Comparison of ENCODE assay signal across 3 cellular contexts in genomic region chr16:11626657-11627291, GRCh38.
TF ChIP-seq lines count a peak whose summit lies in the region.

No MANE protein-coding gene starts in this region.

TF ChIP-seq in HCT116, 20 proteins besides CTCF, POLR2A, EP300 and RAD21 (continues in another document):
- TF ChIP-seq CBX3 (IDR thresholded peaks at IDR 0.05; ENCODE audit: low read depth): no peak
- no peak for TF ChIP-seq EZH2phosphoT487 (IDR thresholded peaks at IDR 0.05; ENCODE audit: borderline replicate concordance)
- no peak for TF ChIP-seq TCF7L2 (IDR thresholded peaks at IDR 0.05; ENCODE audit: borderline replicate concordance, extremely low read depth, insufficient read depth, insufficient read length)
- TF ChIP-seq JUND (IDR thresholded peaks at IDR 0.05): no peak
- TF ChIP-seq ZBTB33 (IDR thresholded peaks at IDR 0.05; ENCODE audit: extremely low read depth, insufficient replicate concordance, low read length): no peak
- TF ChIP-seq ZNF274 (IDR thresholded peaks at IDR 0.05; ENCODE audit: low read depth, low read length): no peak
- no peak for TF ChIP-seq EZH2 (IDR thresholded peaks at IDR 0.05)
- TF ChIP-seq SIN3A (IDR thresholded peaks at IDR 0.05; ENCODE audit: low read depth): no peak
- TF ChIP-seq YY1 (IDR thresholded peaks at IDR 0.05; ENCODE audit: extremely low read depth, insufficient replicate concordance, low read depth, low read length): no peak
- no peak for TF ChIP-seq REST (IDR thresholded peaks at IDR 0.05; ENCODE audit: low read depth)
- TF ChIP-seq ZFX (IDR thresholded peaks at IDR 0.05): no peak
- TF ChIP-seq ELF1 (IDR thresholded peaks at IDR 0.05; ENCODE audit: borderline replicate concordance, low read depth): no peak
- TF ChIP-seq FOSL1 (IDR thresholded peaks at IDR 0.05; ENCODE audit: low read depth): no peak
- TF ChIP-seq POLR2AphosphoS5 (IDR thresholded peaks at IDR 0.05; ENCODE audit: low read depth, low read length): no peak
- no peak for TF ChIP-seq EGR1 (IDR thresholded peaks at IDR 0.05; ENCODE audit: low read depth)
- no peak for TF ChIP-seq MAX (IDR thresholded peaks at IDR 0.05)
- no peak for TF ChIP-seq ATF3 (IDR thresholded peaks at IDR 0.05)

TF ChIP-seq in K562, 482 proteins besides CTCF, POLR2A, EP300 and RAD21 (continues in another document):
- TF ChIP-seq SUPT5H (IDR thresholded peaks at IDR 0.05): no peak
- no peak for TF ChIP-seq CREM (IDR thresholded peaks at IDR 0.05; ENCODE audit: low read depth)
- no peak for TF ChIP-seq CHD4 (IDR thresholded peaks at IDR 0.05; ENCODE audit: insufficient read depth, insufficient replicate concordance, low read depth, low read length, poor library complexity, severe bottlenecking)
- TF ChIP-seq NFYB (IDR thresholded peaks at IDR 0.05; ENCODE audit: extremely low read depth, insufficient read length): no peak
- TF ChIP-seq TAF7 (tag; IDR thresholded peaks at IDR 0.05): no peak
- TF ChIP-seq TCF15 (CRISPR knock-in tag; IDR thresholded peaks at IDR 0.05): peak; percentile 79; the same call in 1 of the 2 replicates
- TF ChIP-seq HDAC3 (IDR thresholded peaks at IDR 0.05; ENCODE audit: borderline replicate concordance, partially characterized antibody): no peak
- TF ChIP-seq MTF1 (CRISPR knock-in tag; IDR thresholded peaks at IDR 0.05; ENCODE audit: borderline replicate concordance): peak; percentile 72; the same call in 1 of the 2 replicates
- TF ChIP-seq PHF21A (IDR thresholded peaks at IDR 0.05; ENCODE audit: borderline replicate concordance, low read depth): no peak
- TF ChIP-seq SMAD4 (CRISPR knock-in tag; conservative IDR thresholded peaks at IDR 0.05): peak; percentile 48
- no peak for TF ChIP-seq SP2 (IDR thresholded peaks at IDR 0.05; ENCODE audit: extremely low read depth, low read depth, low read length, poor library complexity, severe bottlenecking)
- no peak for TF ChIP-seq NCOA1 (IDR thresholded peaks at IDR 0.05; ENCODE audit: low read depth)
- TF ChIP-seq CXXC5 (CRISPR knock-in tag; IDR thresholded peaks at IDR 0.05): peak; percentile 22; the same call in 1 of the 2 replicates
- peak; percentile 5 for TF ChIP-seq MXD1 (CRISPR knock-in tag; IDR thresholded peaks at IDR 0.05; ENCODE audit: borderline replicate concordance, poor library complexity, severe bottlenecking)
- no peak for TF ChIP-seq FOXM1 (IDR thresholded peaks at IDR 0.05; ENCODE audit: low read depth)
- no peak for TF ChIP-seq FOXM1 (CRISPR knock-in tag; IDR thresholded peaks at IDR 0.05; ENCODE audit: low read depth)
- TF ChIP-seq MEF2D (tag; conservative IDR thresholded peaks at IDR 0.05; ENCODE audit: low read depth): peak; percentile 43; the same call in 1 of the 2 replicates
- TF ChIP-seq THAP7 (CRISPR knock-in tag; IDR thresholded peaks at IDR 0.05): no peak
- no peak for TF ChIP-seq MYC (IDR thresholded peaks at IDR 0.05; ENCODE audit: low read depth, low read length)
- TF ChIP-seq MYC (CRISPR knock-in tag; IDR thresholded peaks at IDR 0.05; ENCODE audit: borderline replicate concordance, low read depth): peak; percentile 25; the same call in 1 of the 2 replicates
- peak; percentile 64 for TF ChIP-seq RAD51 (IDR thresholded peaks at IDR 0.05; ENCODE audit: borderline replicate concordance, low read depth)
- peak; percentile 26; the same call in 1 of the 2 replicates for TF ChIP-seq ZBTB9 (CRISPR knock-in tag; IDR thresholded peaks at IDR 0.05)
- TF ChIP-seq MECOM (CRISPR knock-in tag; IDR thresholded peaks at IDR 0.05): peak; percentile 76
- TF ChIP-seq ZNF165 (CRISPR knock-in tag; IDR thresholded peaks at IDR 0.05; ENCODE audit: borderline replicate concordance): no peak
- no peak for TF ChIP-seq CTBP1 (IDR thresholded peaks at IDR 0.05; ENCODE audit: borderline replicate concordance)
- TF ChIP-seq BRF1 (IDR thresholded peaks at IDR 0.05; ENCODE audit: borderline replicate concordance, extremely low read depth, insufficient read length): no peak
- TF ChIP-seq ZNF75A (CRISPR knock-in tag; IDR thresholded peaks at IDR 0.05): no peak
- TF ChIP-seq KLF16 (IDR thresholded peaks at IDR 0.05): no peak
- no peak for TF ChIP-seq MTA2 (IDR thresholded peaks at IDR 0.05; ENCODE audit: low read depth)
- no peak for TF ChIP-seq CCAR2 (IDR thresholded peaks at IDR 0.05; ENCODE audit: low read depth, low read length)

TF ChIP-seq in GM23338, 12 proteins besides CTCF, POLR2A, EP300 and RAD21:
- TF ChIP-seq JUNB (IDR thresholded peaks at IDR 0.05; ENCODE audit: unreplicated experiment): no peak
- TF ChIP-seq CREB1 (CRISPR knock-in tag; IDR thresholded peaks at IDR 0.05; ENCODE audit: low read depth): no peak
- no peak for TF ChIP-seq REST (IDR thresholded peaks at IDR 0.05; ENCODE audit: unreplicated experiment)
- no peak for TF ChIP-seq POLR2AphosphoS5 (IDR thresholded peaks at IDR 0.05; ENCODE audit: low read depth)
- TF ChIP-seq ZNF331 (CRISPR knock-in tag; IDR thresholded peaks at IDR 0.05; ENCODE audit: low read depth): no peak
- no peak for TF ChIP-seq EZH2 (IDR thresholded peaks at IDR 0.05; ENCODE audit: low read depth, unreplicated experiment)
- no peak for TF ChIP-seq ZNF462 (CRISPR knock-in tag; IDR thresholded peaks at IDR 0.05)
- no peak for TF ChIP-seq EZH2phosphoT487 (IDR thresholded peaks at IDR 0.05; ENCODE audit: unreplicated experiment)
- TF ChIP-seq ZNF114 (CRISPR knock-in tag; IDR thresholded peaks at IDR 0.05): no peak
- TF ChIP-seq STAT1 (IDR thresholded peaks at IDR 0.05; ENCODE audit: unreplicated experiment): no peak
- TF ChIP-seq ETS1 (IDR thresholded peaks at IDR 0.05): no peak
- TF ChIP-seq NANOG (IDR thresholded peaks at IDR 0.05; ENCODE audit: borderline replicate concordance): no peak
